ENCODE assay signal across 8 cellular contexts in the genomic region with DNA sequence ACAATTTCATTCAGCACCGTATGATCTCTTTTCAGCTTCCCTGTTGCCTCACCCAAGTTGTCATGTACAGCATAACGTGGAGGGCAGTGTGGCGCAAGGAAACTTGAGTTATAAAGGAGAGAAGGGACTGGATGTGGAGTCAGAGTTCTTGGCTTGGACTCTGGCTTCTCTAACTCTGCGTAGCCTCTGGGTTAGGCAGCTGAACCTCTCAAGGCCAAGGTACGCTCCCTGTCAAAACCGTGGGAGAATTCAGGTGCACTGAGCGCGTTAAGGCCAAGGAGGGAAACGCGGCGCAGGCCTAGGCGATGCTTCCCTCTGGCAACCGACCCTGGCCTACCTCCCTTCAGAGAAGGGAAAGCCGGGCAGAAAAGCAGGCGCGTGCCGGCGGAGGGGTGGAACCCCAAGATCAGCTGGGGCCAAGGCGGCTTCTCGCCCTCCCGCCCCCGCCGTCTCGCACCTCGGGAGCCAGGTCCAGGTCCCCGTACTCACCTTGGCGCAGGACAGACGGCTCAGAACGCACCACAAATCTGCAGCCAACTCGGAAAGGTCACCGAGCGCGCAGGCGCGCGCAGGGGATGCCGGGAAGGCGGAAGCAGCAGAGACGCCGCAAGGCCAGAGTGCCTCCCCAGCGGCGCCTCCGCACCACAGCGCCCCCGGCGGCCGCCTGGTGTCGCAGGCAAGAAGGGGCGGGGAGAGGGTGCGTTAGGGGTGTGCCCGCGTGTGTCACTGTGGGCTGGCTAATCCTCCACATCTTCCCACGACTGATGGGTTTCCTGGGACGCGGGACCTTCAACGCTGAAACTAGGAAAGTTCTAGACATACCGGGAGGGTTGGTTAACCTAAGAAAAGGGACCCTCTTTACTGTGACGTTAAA.
DNase-seq lines count a peak whose midpoint lies in the region; ATAC-seq and TF ChIP-seq lines count a peak whose summit lies in the region.

No MANE protein-coding gene starts in this region.

- peak; percentile 97 for ATAC-seq in GM21576 (IDR thresholded peaks at IDR 0.05; ENCODE audit: unreplicated experiment)

- H3K9ac ChIP-seq in mucosa of stomach (ENCODE audit: low read length) = peak overlapping the region; percentile 79

- DNase-seq in DMS53 treated with DMSO at 0.1 percent for 48 hours (lab: John Stamatoyannopoulos, UW; ENCODE audit: unreplicated experiment) (peak; percentile 71), OCI-M1 (lab: John Stamatoyannopoulos, UW) (peak; percentile 93), erythroblast (lab: John Stamatoyannopoulos, UW) (peak; percentile 95 to 97)
- DNase-seq in activated T-cell treated with anti-CD3 and anti-CD28 coated beads, Interleukin-2, amount 50 U/mL, for 1 hour = peak; percentile 97
- peak; percentile 96 for DNase-seq in stimulated activated CD8-positive, alpha-beta memory T cell treated with anti-CD3 and anti-CD28 coated beads, Interleukin-4, amount 100 ng/mL, for 48 hours

- TF ChIP-seq EP300 in Ishikawa (IDR thresholded peaks at IDR 0.05; ENCODE audit: borderline replicate concordance) = no peak; the same call in 1 of the 2 replicates

- peaks cover 3% of the 10 kb centered on the region for H3K36me3 ChIP-seq in mucosa of stomach (ENCODE audit: control insufficient read depth, insufficient read depth, low read length)

- peak; percentile 88 for TF ChIP-seq POLR2A in erythroblast (IDR thresholded peaks at IDR 0.05; ENCODE audit: low read length)

- peak; percentile 29; the same call in 1 of the 2 replicates for TF ChIP-seq RAD21 in Ishikawa (IDR thresholded peaks at IDR 0.05; ENCODE audit: low read depth)

- peak overlapping the region; percentile 85 for H3K4me3 ChIP-seq in mucosa of stomach (ENCODE audit: low read length)

- H3K27me3 ChIP-seq in mucosa of stomach (ENCODE audit: control insufficient read depth, insufficient read depth, low read length) = no peaks in the 10 kb centered on the region

- no peaks in the 10 kb centered on the region for H3K9me3 ChIP-seq in mucosa of stomach (ENCODE audit: control insufficient read depth, low read length)

- H3K4me1 ChIP-seq in mucosa of stomach (ENCODE audit: control insufficient read depth, insufficient read depth, low read length) = peaks cover 5% of the 10 kb centered on the region

TF ChIP-seq in Ishikawa, 13 proteins besides CTCF, POLR2A, EP300 and RAD21:
- TF ChIP-seq, protein P1, sequence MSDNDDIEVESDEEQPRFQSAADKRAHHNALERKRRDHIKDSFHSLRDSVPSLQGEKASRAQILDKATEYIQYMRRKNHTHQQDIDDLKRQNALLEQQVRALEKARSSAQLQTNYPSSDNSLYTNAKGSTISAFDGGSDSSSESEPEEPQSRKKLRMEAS (IDR thresholded peaks at IDR 0.05) = peak; percentile 69
- TF ChIP-seq YY1 (IDR thresholded peaks at IDR 0.05; ENCODE audit: low read depth) (peak; percentile 36; the same call in 1 of the 2 replicates), TCF12 (IDR thresholded peaks at IDR 0.05; ENCODE audit: low read depth) (peak; percentile 70; the same call in 1 of the 2 replicates), CREB1 (IDR thresholded peaks at IDR 0.05; ENCODE audit: low read depth) (0 out of 2 replicates have a peak, but pooled peaks have one; percentile 36), NFIC (IDR thresholded peaks at IDR 0.05) (no peak), TAF1 (IDR thresholded peaks at IDR 0.05; ENCODE audit: low read depth) (peak; percentile 87)
- TF ChIP-seq, protein P2, sequence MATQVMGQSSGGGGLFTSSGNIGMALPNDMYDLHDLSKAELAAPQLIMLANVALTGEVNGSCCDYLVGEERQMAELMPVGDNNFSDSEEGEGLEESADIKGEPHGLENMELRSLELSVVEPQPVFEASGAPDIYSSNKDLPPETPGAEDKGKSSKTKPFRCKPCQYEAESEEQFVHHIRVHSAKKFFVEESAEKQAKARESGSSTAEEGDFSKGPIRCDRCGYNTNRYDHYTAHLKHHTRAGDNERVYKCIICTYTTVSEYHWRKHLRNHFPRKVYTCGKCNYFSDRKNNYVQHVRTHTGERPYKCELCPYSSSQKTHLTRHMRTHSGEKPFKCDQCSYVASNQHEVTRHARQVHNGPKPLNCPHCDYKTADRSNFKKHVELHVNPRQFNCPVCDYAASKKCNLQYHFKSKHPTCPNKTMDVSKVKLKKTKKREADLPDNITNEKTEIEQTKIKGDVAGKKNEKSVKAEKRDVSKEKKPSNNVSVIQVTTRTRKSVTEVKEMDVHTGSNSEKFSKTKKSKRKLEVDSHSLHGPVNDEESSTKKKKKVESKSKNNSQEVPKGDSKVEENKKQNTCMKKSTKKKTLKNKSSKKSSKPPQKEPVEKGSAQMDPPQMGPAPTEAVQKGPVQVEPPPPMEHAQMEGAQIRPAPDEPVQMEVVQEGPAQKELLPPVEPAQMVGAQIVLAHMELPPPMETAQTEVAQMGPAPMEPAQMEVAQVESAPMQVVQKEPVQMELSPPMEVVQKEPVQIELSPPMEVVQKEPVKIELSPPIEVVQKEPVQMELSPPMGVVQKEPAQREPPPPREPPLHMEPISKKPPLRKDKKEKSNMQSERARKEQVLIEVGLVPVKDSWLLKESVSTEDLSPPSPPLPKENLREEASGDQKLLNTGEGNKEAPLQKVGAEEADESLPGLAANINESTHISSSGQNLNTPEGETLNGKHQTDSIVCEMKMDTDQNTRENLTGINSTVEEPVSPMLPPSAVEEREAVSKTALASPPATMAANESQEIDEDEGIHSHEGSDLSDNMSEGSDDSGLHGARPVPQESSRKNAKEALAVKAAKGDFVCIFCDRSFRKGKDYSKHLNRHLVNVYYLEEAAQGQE (IDR thresholded peaks at IDR 0.05; ENCODE audit: low read depth) = no peak

Comparison
In these comparisons a context has a peak if more than half of its experiments do, and no peak if none do; other contexts are left out.
1. Peak in every context shown above with its lines: DNase-seq, ATAC-seq and H3K4me3 ChIP-seq.